16 cellular contexts compared by ENCODE assay signal in genomic region chr18:26863921-26864497, GRCh38. TPM values are rescaled to one million over a fixed set of nuclear protein-coding genes. Genes with fewer than 3 reads are reported as not detected.
DNase-seq lines count a peak whose midpoint lies in the region; ATAC-seq and TF ChIP-seq lines count a peak whose summit lies in the region.
"Had no signal": no experiment of that assay in that cellular context is flagged by ENCODE, and none has a peak within 500 bp of the region (broad histone marks: within the 10 kb centered on the region; RNA-seq: fewer than 3 reads in every experiment).

No MANE protein-coding gene starts in this region.

- peaks cover 11% of the 10 kb centered on the region for H3K27me3 Mint-ChIP-seq in WTC11 (ENCODE audit: low read depth)
- H3K27me3 Mint-ChIP-seq in type B pancreatic cell, result peaks cover 34% of the 10 kb centered on the region
- H3K27me3 Mint-ChIP-seq in activated CD4-positive, alpha-beta T cell treated with anti-CD3 and anti-CD28 coated beads, Interleukin-2, amount 10 ng/mL, durations not matched to agents 24 days and 14 days, result peaks cover 16% of the 10 kb centered on the region

- POLR2A ChIA-PET in WTC11 (lab: Charles Lee), result no interaction called here

- H3K4me1 Mint-ChIP-seq in WTC11 (peaks cover 33% of the 10 kb centered on the region), type B pancreatic cell (ENCODE audit: unreplicated experiment) (peaks cover 20% of the 10 kb centered on the region)
- H3K4me1 Mint-ChIP-seq in activated CD4-positive, alpha-beta T cell treated with anti-CD3 and anti-CD28 coated beads, Interleukin-2, amount 10 ng/mL, durations not matched to agents 24 days and 14 days, result no peaks in the 10 kb centered on the region

- H3K27me3 ChIP-seq in heart right ventricle, result peaks cover 0 to 24% (median 4%) of the 10 kb centered on the region in 7 donors
- peaks cover 16% of the 10 kb centered on the region for H3K27me3 ChIP-seq in lower lobe of right lung (ENCODE audit: low read depth)
- H3K27me3 ChIP-seq: ovary, vagina had no signal

- H3K9me3 ChIP-seq in heart right ventricle (no peaks in the 10 kb centered on the region), lower lobe of right lung (no peaks in the 10 kb centered on the region)
- H3K9me3 ChIP-seq: ovary, vagina had no signal

- H3K27ac ChIP-seq in heart right ventricle (peak overlapping the region in 6 of 10 donors; percentile 15 to 76 (median 60)), lower lobe of right lung (peak overlapping the region; percentile 76)
- H3K27ac ChIP-seq: vagina had no signal

- H3K36me3 Mint-ChIP-seq in WTC11 (no peaks in the 10 kb centered on the region), type B pancreatic cell (no peaks in the 10 kb centered on the region)
- no peaks in the 10 kb centered on the region for H3K36me3 Mint-ChIP-seq in activated CD4-positive, alpha-beta T cell treated with anti-CD3 and anti-CD28 coated beads, Interleukin-2, amount 10 ng/mL, durations not matched to agents 24 days and 14 days (ENCODE audit: low read depth)

- H3K4me1 ChIP-seq in heart right ventricle (peaks cover 0 to 30% (median 11%) of the 10 kb centered on the region in 9 donors), lower lobe of right lung (peaks cover 11% of the 10 kb centered on the region)

- H3K9me3 Mint-ChIP-seq in WTC11 (no peaks in the 10 kb centered on the region), type B pancreatic cell (no peaks in the 10 kb centered on the region)
- H3K9me3 Mint-ChIP-seq in activated CD4-positive, alpha-beta T cell treated with anti-CD3 and anti-CD28 coated beads, Interleukin-2, amount 10 ng/mL, durations not matched to agents 24 days and 14 days, result no peaks in the 10 kb centered on the region

- DNase-seq in heart right ventricle (no peak), Right ventricle myocardium inferior (ENCODE audit: missing footprints) (no peak), WTC11 (ENCODE audit: low spot score) (no peak), lower lobe of right lung (no peak), type B pancreatic cell (ENCODE audit: extremely low spot score, unreplicated experiment) (no peak)
- DNase-seq in stimulated activated naive CD4-positive, alpha-beta T cell treated with Interleukin-2 at 50 U/mL for 16 hours (lab: John Stamatoyannopoulos, UW), result no peak
- no peak for DNase-seq in activated CD4-positive, alpha-beta T cell treated with anti-CD3 and anti-CD28 coated beads, Interleukin-2, amount 10 ng/mL, durations not matched to agents 24 days and 14 days
- DNase-seq: activated naive CD4-positive, alpha-beta T cell treated with Interleukin-2 at 50 U/mL for 16 hours; DND-41; T-helper 9 cell had no signal

- intact Hi-C loops in heart right ventricle (cut with DNase I) (loop anchor here in 1 of 10 donors (10.0 kb wide), 1 partner anchor 51 kb away; no protein-coding TSS in a partner anchor), Right ventricle myocardium inferior (cut with DNase I) (no loop called here), lower lobe of right lung (cut with DNase I) (no loop called here)
- intact Hi-C loops in activated CD4-positive, alpha-beta T cell treated with anti-CD3 and anti-CD28 coated beads, Interleukin-2, amount 10 ng/mL, durations not matched to agents 24 days and 14 days (cut with micrococcal nuclease), result no loop called here

- no peak overlapping the region for H3K27ac Mint-ChIP-seq in WTC11
- H3K27ac Mint-ChIP-seq in type B pancreatic cell, result no peak overlapping the region
- H3K27ac Mint-ChIP-seq in activated CD4-positive, alpha-beta T cell treated with anti-CD3 and anti-CD28 coated beads, Interleukin-2, amount 10 ng/mL, durations not matched to agents 24 days and 14 days, result no peak overlapping the region

- TF ChIP-seq CTCF in heart right ventricle (IDR thresholded peaks at IDR 0.05) (no peak), WTC11 (IDR thresholded peaks at IDR 0.05) (no peak), lower lobe of right lung (IDR thresholded peaks at IDR 0.05) (no peak), type B pancreatic cell (conservative IDR thresholded peaks at IDR 0.05) (no peak)

- ATAC-seq in heart right ventricle (peak in 3 of 8 donors; percentile 10 to 28 (median 12)), Right ventricle myocardium inferior (no peak), WTC11 (no peak), lower lobe of right lung (peak; percentile 36 to 56), HG03045 (IDR thresholded peaks at IDR 0.05; ENCODE audit: unreplicated experiment) (no peak)

- 48 to 55% methylated on average over 9 of the region's 9 CpGs for WGBS in heart right ventricle, 2 donors

- CTCF ChIA-PET in WTC11 (lab: Charles Lee), result interaction anchor here (1.1 to 2.4 kb wide), 5 partner anchors 59 to 207 kb away, joined by 4 to 6 read pairs (median 5); no protein-coding TSS in a partner anchor

- H3K36me3 ChIP-seq in heart right ventricle, result no peaks in the 10 kb centered on the region
- peaks cover 18% of the 10 kb centered on the region for H3K36me3 ChIP-seq in lower lobe of right lung
- H3K36me3 ChIP-seq: ovary, vagina had no signal

- peak overlapping the region; percentile 54 for H3K4me3 Mint-ChIP-seq in WTC11
- H3K4me3 Mint-ChIP-seq in type B pancreatic cell, result peak overlapping the region; percentile 70
- no peak overlapping the region for H3K4me3 Mint-ChIP-seq in activated CD4-positive, alpha-beta T cell treated with anti-CD3 and anti-CD28 coated beads, Interleukin-2, amount 10 ng/mL, durations not matched to agents 24 days and 14 days

- peak overlapping the region in 5 of 10 donors; percentile 34 to 53 (median 46) for H3K4me3 ChIP-seq in heart right ventricle
- H3K4me3 ChIP-seq in lower lobe of right lung, result peak overlapping the region; percentile 53

TF ChIP-seq in WTC11, 78 proteins besides CTCF, POLR2A, EP300 and RAD21 (continues in another document):
- no peak for TF ChIP-seq GRHL2 (CRISPR knock-in tag; IDR thresholded peaks at IDR 0.05; ENCODE audit: insufficient replicate concordance, severe bottlenecking)
- TF ChIP-seq CREB1 (CRISPR knock-in tag; IDR thresholded peaks at IDR 0.05), result no peak
- no peak for TF ChIP-seq ZBTB21 (CRISPR knock-in tag; IDR thresholded peaks at IDR 0.05; ENCODE audit: borderline replicate concordance)
- TF ChIP-seq MLX (CRISPR knock-in tag; IDR thresholded peaks at IDR 0.05), result no peak
- TF ChIP-seq FOXJ3 (CRISPR knock-in tag; IDR thresholded peaks at IDR 0.05; ENCODE audit: borderline replicate concordance), result no peak
- no peak for TF ChIP-seq GABPB1 (CRISPR knock-in tag; IDR thresholded peaks at IDR 0.05)
- no peak for TF ChIP-seq SP1 (CRISPR knock-in tag; conservative IDR thresholded peaks at IDR 0.05)
- TF ChIP-seq KAT7 (CRISPR knock-in tag; IDR thresholded peaks at IDR 0.05; ENCODE audit: borderline replicate concordance), result no peak
- no peak for TF ChIP-seq ATF1 (CRISPR knock-in tag; IDR thresholded peaks at IDR 0.05)
- TF ChIP-seq FOXK1 (CRISPR knock-in tag; IDR thresholded peaks at IDR 0.05), result no peak
- TF ChIP-seq AR (CRISPR knock-in tag; IDR thresholded peaks at IDR 0.05), result no peak
- no peak for TF ChIP-seq CDX4 (CRISPR knock-in tag; IDR thresholded peaks at IDR 0.05; ENCODE audit: borderline replicate concordance)

RNA-seq across cellular contexts. Expression of gene AQP4, which starts 1.5 kb away (rescaled TPM):
- total RNA-seq in heart right ventricle, result 10 to 100 TPM in 6 of 10 donors, 1 to 10 TPM in 3, under 1 TPM in 1; 0.94 to 37.2 (median 13.5) TPM
- polyA plus RNA-seq in heart right ventricle, result 1 to 10 TPM in 1 of 2 donors, under 1 TPM in 1; 0.07 to 1.8 TPM
- total RNA-seq in Right ventricle myocardium inferior, result 24.6 TPM
- 2.8 to 4.5 TPM (median 3.7 TPM) in 3 replicates for total RNA-seq in WTC11 (2021)
- 301 TPM for total RNA-seq in lower lobe of right lung
- total RNA-seq in type B pancreatic cell (ENCODE audit: low replicate concordance), result 1.6 and 2.8 TPM in 2 replicates
- total RNA-seq in activated CD4-positive, alpha-beta T cell treated with anti-CD3 and anti-CD28 coated beads, Interleukin-2, amount 10 ng/mL, durations not matched to agents 24 days and 14 days, result not detected in 2 replicates
- total RNA-seq: M059J, mesenteric fat pad, RPMI7951 had no signal

Comparison
In these comparisons a context has a peak if more than half of its experiments do, and no peak if none do; other contexts are left out.
1. ATAC-seq: peak in lower lobe of right lung (2 of 2); none in Right ventricle myocardium inferior (single experiment), WTC11 (single experiment) and HG03045 (single experiment).